In the genomic region with DNA sequence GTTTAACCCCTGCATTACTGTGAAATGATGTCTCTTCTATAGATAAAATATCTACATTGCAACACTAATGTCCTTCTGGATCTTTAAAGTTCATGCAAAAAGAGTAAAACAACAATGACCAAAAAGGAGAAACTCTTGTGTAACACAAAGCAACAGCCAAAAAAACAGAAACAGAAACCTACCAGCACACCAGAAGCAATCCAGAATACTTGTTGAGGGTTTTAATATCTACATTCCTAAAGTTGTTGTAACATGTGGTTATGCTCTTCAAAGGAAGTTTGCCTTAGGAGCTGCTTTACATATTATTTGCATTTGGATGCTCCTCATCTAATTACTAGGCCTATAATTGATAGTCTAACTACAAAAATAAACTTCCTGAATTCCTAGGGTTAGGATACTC, we compare ENCODE assay signal across 12 cellular contexts.
DNase-seq lines count a peak whose midpoint lies in the region; FAIRE-seq lines count a peak whose summit lies in the region.
"Had no signal": no experiment of that assay in that cellular context is flagged by ENCODE, and none has a peak within 500 bp of the region (broad histone marks: within the 10 kb centered on the region; RNA-seq: fewer than 3 reads in every experiment).

No MANE protein-coding gene starts in this region.

- DNase-seq in AG08395 (ENCODE audit: low spot score) = peak; percentile 70
- DNase-seq in HTR-8/SVneo (ENCODE audit: insufficient read length, low spot score) = peak; percentile 23
- DNase-seq in activated T-helper 2 cell treated with anti-CD3 and anti-CD28 coated beads, Interferon-gamma antibody, Interleukin-2, Interleukin-4, amounts not matched to agents 10 μg/mL and 5 μg/mL and 100 μg/mL, durations not matched to agents 14 hours and 24 hours and 36 hours (ENCODE audit: low spot score) = no peak
- DNase-seq in iris pigment epithelial cell (ENCODE audit: low read depth) = peak; percentile 92
- no peak for DNase-seq in NCI-H82 treated with DMSO at 0.1 percent for 48 hours (lab: John Stamatoyannopoulos, UW; ENCODE audit: unreplicated experiment)
- no peak for DNase-seq in cerebellum (ENCODE audit: low spot score)
- no peak for DNase-seq in NCI-H446 (lab: John Stamatoyannopoulos, UW)
- no peak for DNase-seq in COR-L47 (lab: John Stamatoyannopoulos, UW)
- DNase-seq: activated T-cell treated with anti-CD3 and anti-CD28 coated beads, Interleukin-2, amount 50 U/mL, for 1 hour; BE2C; esophagus squamous epithelium; NCI-H2029 had no signal

- H3K36me3 Mint-ChIP-seq in activated T-helper 2 cell treated with anti-CD3 and anti-CD28 coated beads, Interferon-gamma antibody, Interleukin-2, Interleukin-4, amounts not matched to agents 10 μg/mL and 5 μg/mL and 100 μg/mL, durations not matched to agents 14 hours and 24 hours and 36 hours (ENCODE audit: low read depth) = peaks cover 39% of the 10 kb centered on the region

- H3K4me3 Mint-ChIP-seq in activated T-helper 2 cell treated with anti-CD3 and anti-CD28 coated beads, Interferon-gamma antibody, Interleukin-2, Interleukin-4, amounts not matched to agents 10 μg/mL and 5 μg/mL and 100 μg/mL, durations not matched to agents 14 hours and 24 hours and 36 hours (ENCODE audit: low read depth) = no peak overlapping the region

- intact Hi-C loops in activated T-helper 2 cell treated with anti-CD3 and anti-CD28 coated beads, Interferon-gamma antibody, Interleukin-2, Interleukin-4, amounts not matched to agents 10 μg/mL and 5 μg/mL and 100 μg/mL, durations not matched to agents 14 hours and 24 hours and 36 hours (cut with micrococcal nuclease) = no loop called here

- H3K4me1 Mint-ChIP-seq in activated T-helper 2 cell treated with anti-CD3 and anti-CD28 coated beads, Interferon-gamma antibody, Interleukin-2, Interleukin-4, amounts not matched to agents 10 μg/mL and 5 μg/mL and 100 μg/mL, durations not matched to agents 14 hours and 24 hours and 36 hours (ENCODE audit: low read depth) = peaks cover 22% of the 10 kb centered on the region

- H3K27me3 Mint-ChIP-seq in activated T-helper 2 cell treated with anti-CD3 and anti-CD28 coated beads, Interferon-gamma antibody, Interleukin-2, Interleukin-4, amounts not matched to agents 10 μg/mL and 5 μg/mL and 100 μg/mL, durations not matched to agents 14 hours and 24 hours and 36 hours (ENCODE audit: low read depth) = no peaks in the 10 kb centered on the region

- H3K27ac Mint-ChIP-seq in activated T-helper 2 cell treated with anti-CD3 and anti-CD28 coated beads, Interferon-gamma antibody, Interleukin-2, Interleukin-4, amounts not matched to agents 10 μg/mL and 5 μg/mL and 100 μg/mL, durations not matched to agents 14 hours and 24 hours and 36 hours = peak overlapping the region; percentile 28

- no peak for FAIRE-seq in HTR-8/SVneo (lab: Jason Lieb, UNC)

- H3K9me3 Mint-ChIP-seq in activated T-helper 2 cell treated with anti-CD3 and anti-CD28 coated beads, Interferon-gamma antibody, Interleukin-2, Interleukin-4, amounts not matched to agents 10 μg/mL and 5 μg/mL and 100 μg/mL, durations not matched to agents 14 hours and 24 hours and 36 hours = no peaks in the 10 kb centered on the region

Comparison
In these comparisons a context has a peak if more than half of its experiments do, and no peak if none do; other contexts are left out.
1. DNase-seq: peak in AG08395 (single experiment), HTR-8/SVneo (single experiment) and iris pigment epithelial cell (single experiment); none in activated T-helper 2 cell treated with anti-CD3 and anti-CD28 coated beads, Interferon-gamma antibody, Interleukin-2, Interleukin-4, amounts not matched to agents 10 μg/mL and 5 μg/mL and 100 μg/mL, durations not matched to agents 14 hours and 24 hours and 36 hours (single experiment), NCI-H82 treated with DMSO at 0.1 percent for 48 hours (single experiment), cerebellum (single experiment), NCI-H446 (0 of 2) and COR-L47 (single experiment).